In genomic region chr9:100277166-100277979, GRCh38 we compare ENCODE assay signal across 17 cellular contexts.
DNase-seq lines count a peak whose midpoint lies in the region; TF ChIP-seq lines count a peak whose summit lies in the region.
"Had no signal": no experiment of that assay in that cellular context is flagged by ENCODE, and none has a peak within 500 bp of the region (broad histone marks: within the 10 kb centered on the region; RNA-seq: fewer than 3 reads in every experiment).

No MANE protein-coding gene starts in this region.

- H2AK5ac ChIP-seq in trophoblast cell (ENCODE audit: low read length), result no peak overlapping the region

- H3K27me3 ChIP-seq in fibroblast of lung (ENCODE audit: control insufficient read depth, insufficient read depth, low read length), result no peaks in the 10 kb centered on the region
- H3K27me3 ChIP-seq in trophoblast cell (ENCODE audit: insufficient read depth, low read length), result no peaks in the 10 kb centered on the region
- no peaks in the 10 kb centered on the region for H3K27me3 ChIP-seq in Peyer's patch
- H3K27me3 ChIP-seq: adrenal gland, suprapubic skin had no signal

- H4K12ac ChIP-seq in trophoblast cell (ENCODE audit: low read depth, low read length), result no peak overlapping the region

- H3K4ac ChIP-seq in trophoblast cell (ENCODE audit: low read depth, low read length), result no peak overlapping the region

- H3K9ac ChIP-seq in fibroblast of lung (ENCODE audit: insufficient read depth, low read length), result no peak overlapping the region
- no peak overlapping the region for H3K9ac ChIP-seq in trophoblast cell (ENCODE audit: low read length)

- no peaks in the 10 kb centered on the region for H4K20me1 ChIP-seq in fibroblast of lung (ENCODE audit: control insufficient read depth, extremely low read depth, insufficient read depth, low read length)

- H3K4me1 ChIP-seq in fibroblast of lung (ENCODE audit: control insufficient read depth, extremely low read depth, insufficient read depth, low read length) (peaks cover 7% of the 10 kb centered on the region), trophoblast cell (ENCODE audit: control insufficient read depth in 1 of 2, insufficient read depth in 2 of 2, low read length in 2 of 2) (peaks cover 4 to 5% of the 10 kb centered on the region in 2 experiments), Peyer's patch (no peaks in the 10 kb centered on the region)
- H3K4me1 ChIP-seq: left ventricle myocardium inferior, suprapubic skin had no signal

- H2BK120ac ChIP-seq in trophoblast cell (ENCODE audit: insufficient read depth, low read length, poor library complexity), result no peak overlapping the region

- no peak overlapping the region for H4K8ac ChIP-seq in trophoblast cell (ENCODE audit: low read depth, low read length)

- H3K27ac ChIP-seq in fibroblast of lung (ENCODE audit: insufficient read depth, low read length) (no peak overlapping the region), trophoblast cell (ENCODE audit: low read depth, low read length) (no peak overlapping the region), Peyer's patch (no peak overlapping the region)
- H3K27ac ChIP-seq: adrenal gland, left ventricle myocardium inferior, suprapubic skin had no signal

- H3K9me3 ChIP-seq in fibroblast of lung (ENCODE audit: control insufficient read depth, insufficient read depth, low read depth, low read length), result no peaks in the 10 kb centered on the region
- no peaks in the 10 kb centered on the region for H3K9me3 ChIP-seq in trophoblast cell (ENCODE audit: insufficient read depth, low read depth, low read length)
- no peaks in the 10 kb centered on the region for H3K9me3 ChIP-seq in Peyer's patch
- H3K9me3 ChIP-seq: adrenal gland, left ventricle myocardium inferior, suprapubic skin had no signal

- H3K18ac ChIP-seq in trophoblast cell (ENCODE audit: low read length), result no peak overlapping the region

- H2AFZ ChIP-seq in fibroblast of lung (ENCODE audit: low read length), result no peak overlapping the region
- H2AFZ ChIP-seq in trophoblast cell (ENCODE audit: insufficient read depth, low read length, poor library complexity), result no peak overlapping the region

- no peaks in the 10 kb centered on the region for H3K79me2 ChIP-seq in fibroblast of lung (ENCODE audit: control insufficient read depth, insufficient read depth, low read length)
- no peaks in the 10 kb centered on the region for H3K79me2 ChIP-seq in trophoblast cell (ENCODE audit: control insufficient read depth, insufficient read depth, low read length, poor library complexity)

- no peak overlapping the region for H4K91ac ChIP-seq in trophoblast cell (ENCODE audit: low read depth, low read length)

- H3K23ac ChIP-seq in trophoblast cell (ENCODE audit: low read length), result no peak overlapping the region

- DNase-seq in EL (peak; percentile 74), NCI-H1694 treated with DMSO at 0.1 percent for 48 hours (lab: John Stamatoyannopoulos, UW) (peak; percentile 2), fibroblast of lung (ENCODE audit: low read depth in 2 of 2) (peak; percentile 19 to 55), trophoblast cell (peak; percentile 39 to 82), activated T-cell treated with anti-CD3 and anti-CD28 coated beads for 4 hours (no peak), SHP77 treated with DMSO at 0.1 percent for 48 hours (lab: John Stamatoyannopoulos, UW) (no peak), Peyer's patch (no peak)
- no peak for DNase-seq in activated CD4-positive, alpha-beta T cell treated with anti-CD3 and anti-CD28 coated beads for 1 hour
- DNase-seq: activated T-cell treated with anti-CD3 and anti-CD28 coated beads, Interleukin-2, amount 50 U/mL, for 4 hours; adrenal gland; hippocampal formation; left ventricle myocardium inferior; MV-4-11; NCI-H510A; small intestine; T-helper 17 cell had no signal

- no CpG with 5 or more reads among the region's 5 CpGs for WGBS in trophoblast cell (ENCODE audit: extremely low coverage, insufficient coverage, insufficient read length)

- no peak overlapping the region for H3K14ac ChIP-seq in trophoblast cell (ENCODE audit: low read length)

- H3K36me3 ChIP-seq in fibroblast of lung (ENCODE audit: control insufficient read depth, insufficient read depth, low read length) (no peaks in the 10 kb centered on the region), trophoblast cell (ENCODE audit: control insufficient read depth in 1 of 2, insufficient read depth in 2 of 2, low read length in 2 of 2) (peaks cover 1 to 10% of the 10 kb centered on the region in 2 experiments), Peyer's patch (peaks cover 0 to 8% (median 0%) of the 10 kb centered on the region in 3 donors)

- no peaks in the 10 kb centered on the region for H3K79me1 ChIP-seq in trophoblast cell (ENCODE audit: low read length)

- no peak overlapping the region for H3K4me2 ChIP-seq in fibroblast of lung (ENCODE audit: extremely low read depth, insufficient read depth, low read length)
- no peak overlapping the region for H3K4me2 ChIP-seq in trophoblast cell (ENCODE audit: low read length)

- TF ChIP-seq CTCF in fibroblast of lung (conservative IDR thresholded peaks at IDR 0.05 in 1 of 2, IDR thresholded peaks at IDR 0.05 in 1 of 2; ENCODE audit: low read depth in 1 of 2, low read length in 2 of 2), result no peak
- TF ChIP-seq CTCF in Peyer's patch (IDR thresholded peaks at IDR 0.05), result no peak

- no peak for TF ChIP-seq POLR2A in Peyer's patch (IDR thresholded peaks at IDR 0.05)

- no peak overlapping the region for H2BK5ac ChIP-seq in trophoblast cell (ENCODE audit: low read depth, low read length, poor library complexity)

- H2BK12ac ChIP-seq in trophoblast cell (ENCODE audit: low read length), result no peak overlapping the region

- H3K4me3 ChIP-seq in fibroblast of lung (replicated peaks in 1 of 4; ENCODE audit: control extremely low read depth in 1 of 4, insufficient read depth in 1 of 4, low read depth in 3 of 4, low read length in 4 of 4) (no peak overlapping the region), trophoblast cell (ENCODE audit: low read depth, low read length) (no peak overlapping the region), Peyer's patch (no peak overlapping the region)
- H3K4me3 ChIP-seq: adrenal gland, left ventricle myocardium inferior, suprapubic skin had no signal

Comparison
In these comparisons a context has a peak if more than half of its experiments do, and no peak if none do; other contexts are left out.
1. DNase-seq: peak in EL (single experiment), NCI-H1694 treated with DMSO at 0.1 percent for 48 hours (single experiment), fibroblast of lung (2 of 2) and trophoblast cell (2 of 2); none in activated CD4-positive, alpha-beta T cell treated with anti-CD3 and anti-CD28 coated beads for 1 hour (single experiment), activated T-cell treated with anti-CD3 and anti-CD28 coated beads for 4 hours (single experiment), SHP77 treated with DMSO at 0.1 percent for 48 hours (single experiment) and Peyer's patch (0 of 3).